2 cellular contexts compared by ENCODE assay signal in the genomic region with DNA sequence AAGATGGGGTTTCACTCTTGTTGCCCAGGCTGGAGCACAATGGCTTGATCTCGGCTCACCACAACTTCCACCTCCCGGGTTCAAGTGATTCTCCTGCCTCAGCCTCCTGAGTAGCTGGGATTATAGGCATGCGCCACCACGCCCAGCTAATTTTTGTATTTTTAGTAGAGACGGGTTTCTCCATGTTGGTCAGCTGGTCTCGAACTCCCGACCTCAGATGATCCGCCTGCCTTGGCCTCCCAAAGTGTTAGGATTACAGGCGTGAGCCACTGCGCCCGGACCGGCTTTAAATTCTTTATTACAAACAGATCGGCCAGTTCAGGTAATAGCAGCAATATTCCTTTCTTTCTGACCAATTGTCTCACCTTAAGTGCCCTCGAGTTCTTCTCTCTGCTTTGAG. TPM values are rescaled to one million over a fixed set of nuclear protein-coding genes. Genes with fewer than 3 reads are reported as not detected.
"Had no signal": no experiment of that assay in that cellular context is flagged by ENCODE, and none has a peak within 500 bp of the region (broad histone marks: within the 10 kb centered on the region; RNA-seq: fewer than 3 reads in every experiment).

No MANE protein-coding gene starts in this region.

RNA-seq across cellular contexts. Expression of a gene that starts 39.4 kb away (rescaled TPM):
- total RNA-seq: H4, H7 had no signal
